9 cellular contexts compared by ENCODE assay signal in genomic region chr5:141560725-141561483, GRCh38. TPM values are rescaled to one million over a fixed set of nuclear protein-coding genes. Genes with fewer than 3 reads are reported as not detected.
DNase-seq lines count a peak whose midpoint lies in the region; ATAC-seq, FAIRE-seq and TF ChIP-seq lines count a peak whose summit lies in the region.
"Had no signal": no experiment of that assay in that cellular context is flagged by ENCODE, and none has a peak within 500 bp of the region (broad histone marks: within the 10 kb centered on the region; RNA-seq: fewer than 3 reads in every experiment).

No MANE protein-coding gene starts in this region.

- H3K4me1 ChIP-seq in skeletal muscle satellite cell (ENCODE audit: control insufficient read depth, insufficient read depth, low read length), result peaks cover 30% of the 10 kb centered on the region

- H3K27me3 ChIP-seq in skeletal muscle satellite cell (ENCODE audit: control insufficient read depth, insufficient read depth, low read length), result no peaks in the 10 kb centered on the region

- no peak overlapping the region for H3K4me3 Mint-ChIP-seq in activated CD8-positive, alpha-beta T cell treated with anti-CD3 and anti-CD28 coated beads for 36 hours
- no peak overlapping the region for H3K4me3 Mint-ChIP-seq in activated CD8-positive, alpha-beta T cell treated with anti-CD3 and anti-CD28 coated beads, Interleukin-2, amount 10 ng/mL, durations not matched to agents 7 days and 5 days
- H3K4me3 Mint-ChIP-seq in activated CD8-positive, alpha-beta memory T cell treated with anti-CD3 and anti-CD28 coated beads, Interleukin-2, amount 10 ng/mL, durations not matched to agents 7 days and 5 days, result no peak overlapping the region
- H3K4me3 Mint-ChIP-seq: CD4-positive, CD25-positive, alpha-beta regulatory T cell had no signal

- H3K27me3 Mint-ChIP-seq in activated CD8-positive, alpha-beta T cell treated with anti-CD3 and anti-CD28 coated beads for 36 hours, result no peaks in the 10 kb centered on the region
- no peaks in the 10 kb centered on the region for H3K27me3 Mint-ChIP-seq in activated CD8-positive, alpha-beta T cell treated with anti-CD3 and anti-CD28 coated beads, Interleukin-2, amount 10 ng/mL, durations not matched to agents 7 days and 5 days (ENCODE audit: low read depth)
- H3K27me3 Mint-ChIP-seq in activated CD8-positive, alpha-beta memory T cell treated with anti-CD3 and anti-CD28 coated beads, Interleukin-2, amount 10 ng/mL, durations not matched to agents 7 days and 5 days, result no peaks in the 10 kb centered on the region
- H3K27me3 Mint-ChIP-seq: CD4-positive, CD25-positive, alpha-beta regulatory T cell had no signal

- ATAC-seq in activated CD8-positive, alpha-beta T cell treated with anti-CD3 and anti-CD28 coated beads for 36 hours, result no peak
- ATAC-seq in activated CD8-positive, alpha-beta T cell treated with anti-CD3 and anti-CD28 coated beads, Interleukin-2, amount 10 ng/mL, durations not matched to agents 7 days and 5 days, result no peak
- ATAC-seq in activated CD8-positive, alpha-beta memory T cell treated with anti-CD3 and anti-CD28 coated beads, Interleukin-2, amount 10 ng/mL, durations not matched to agents 7 days and 5 days, result no peak

- intact Hi-C loops in activated CD8-positive, alpha-beta T cell treated with anti-CD3 and anti-CD28 coated beads for 36 hours (cut with micrococcal nuclease), result loop anchor here (10.0 kb wide), 1 partner anchor 236 kb away; the partner anchor contains the start of gene TAF7

- no peak overlapping the region for H3K27ac Mint-ChIP-seq in activated CD8-positive, alpha-beta T cell treated with anti-CD3 and anti-CD28 coated beads for 36 hours
- H3K27ac Mint-ChIP-seq in activated CD8-positive, alpha-beta T cell treated with anti-CD3 and anti-CD28 coated beads, Interleukin-2, amount 10 ng/mL, durations not matched to agents 7 days and 5 days, result no peak overlapping the region
- no peak overlapping the region for H3K27ac Mint-ChIP-seq in activated CD8-positive, alpha-beta memory T cell treated with anti-CD3 and anti-CD28 coated beads, Interleukin-2, amount 10 ng/mL, durations not matched to agents 7 days and 5 days

- H3K9me3 ChIP-seq in skeletal muscle satellite cell (replicated peaks; ENCODE audit: low read length), result no peaks in the 10 kb centered on the region

- H3K9me3 Mint-ChIP-seq in activated CD8-positive, alpha-beta T cell treated with anti-CD3 and anti-CD28 coated beads for 36 hours, result no peaks in the 10 kb centered on the region
- no peaks in the 10 kb centered on the region for H3K9me3 Mint-ChIP-seq in activated CD8-positive, alpha-beta T cell treated with anti-CD3 and anti-CD28 coated beads, Interleukin-2, amount 10 ng/mL, durations not matched to agents 7 days and 5 days (ENCODE audit: insufficient read depth)
- H3K9me3 Mint-ChIP-seq in activated CD8-positive, alpha-beta memory T cell treated with anti-CD3 and anti-CD28 coated beads, Interleukin-2, amount 10 ng/mL, durations not matched to agents 7 days and 5 days (ENCODE audit: low read depth), result no peaks in the 10 kb centered on the region
- H3K9me3 Mint-ChIP-seq: CD4-positive, CD25-positive, alpha-beta regulatory T cell had no signal

- H3K4me2 ChIP-seq in skeletal muscle satellite cell (ENCODE audit: low read length), result peak overlapping the region; percentile 68

- peak; percentile 98 for FAIRE-seq in islet of Langerhans (lab: Jason Lieb, UNC)

- peak overlapping the region; percentile 84 for H3K9ac ChIP-seq in skeletal muscle satellite cell (ENCODE audit: low read depth, low read length)

- TF ChIP-seq CTCF in activated CD8-positive, alpha-beta T cell treated with anti-CD3 and anti-CD28 coated beads for 36 hours (IDR thresholded peaks at IDR 0.05), result peak; percentile 24

- H3K4me3 ChIP-seq in skeletal muscle satellite cell (ENCODE audit: low read length), result peak overlapping the region; percentile 46

- peaks cover 17% of the 10 kb centered on the region for H3K36me3 ChIP-seq in skeletal muscle satellite cell (ENCODE audit: insufficient read depth, low read length)

- peaks cover 66% of the 10 kb centered on the region for H3K36me3 Mint-ChIP-seq in activated CD8-positive, alpha-beta T cell treated with anti-CD3 and anti-CD28 coated beads for 36 hours (ENCODE audit: low read depth)
- H3K36me3 Mint-ChIP-seq in activated CD8-positive, alpha-beta T cell treated with anti-CD3 and anti-CD28 coated beads, Interleukin-2, amount 10 ng/mL, durations not matched to agents 7 days and 5 days (ENCODE audit: low read depth), result peaks cover 73% of the 10 kb centered on the region
- peaks cover 66% of the 10 kb centered on the region for H3K36me3 Mint-ChIP-seq in activated CD8-positive, alpha-beta memory T cell treated with anti-CD3 and anti-CD28 coated beads, Interleukin-2, amount 10 ng/mL, durations not matched to agents 7 days and 5 days

- CTCF ChIA-PET in activated CD8-positive, alpha-beta T cell treated with anti-CD3 and anti-CD28 coated beads for 36 hours (lab: Charles Lee), result interaction anchor here (0.8 to 1.1 kb wide), 3 partner anchors 86 to 315 kb away, joined by 3 read pairs; partner anchors contain the start of gene PCDHGB3
- CTCF ChIA-PET in activated CD8-positive, alpha-beta T cell treated with anti-CD3 and anti-CD28 coated beads, Interleukin-2, amount 10 ng/mL, durations not matched to agents 7 days and 5 days (lab: Charles Lee), result interaction anchor here (1.1 kb wide), 1 partner anchor 148 kb away, joined by 3 read pairs; the partner anchor contains the start of gene PCDHGA10
- CTCF ChIA-PET in activated CD8-positive, alpha-beta memory T cell treated with anti-CD3 and anti-CD28 coated beads, Interleukin-2, amount 10 ng/mL, durations not matched to agents 7 days and 5 days (lab: Charles Lee), result interaction anchor here (0.6 kb wide), 1 partner anchor 14 kb away, joined by 3 read pairs; no protein-coding TSS in a partner anchor

- peaks cover 40% of the 10 kb centered on the region for H3K4me1 Mint-ChIP-seq in activated CD8-positive, alpha-beta T cell treated with anti-CD3 and anti-CD28 coated beads for 36 hours (ENCODE audit: low read depth)
- peaks cover 32% of the 10 kb centered on the region for H3K4me1 Mint-ChIP-seq in activated CD8-positive, alpha-beta T cell treated with anti-CD3 and anti-CD28 coated beads, Interleukin-2, amount 10 ng/mL, durations not matched to agents 7 days and 5 days (ENCODE audit: low read depth)
- H3K4me1 Mint-ChIP-seq in activated CD8-positive, alpha-beta memory T cell treated with anti-CD3 and anti-CD28 coated beads, Interleukin-2, amount 10 ng/mL, durations not matched to agents 7 days and 5 days, result peaks cover 30% of the 10 kb centered on the region

- no peak for DNase-seq in activated CD8-positive, alpha-beta T cell treated with anti-CD3 and anti-CD28 coated beads for 36 hours
- DNase-seq in activated CD8-positive, alpha-beta T cell treated with anti-CD3 and anti-CD28 coated beads, Interleukin-2, amount 10 ng/mL, durations not matched to agents 7 days and 5 days, result no peak
- DNase-seq in NCI-H524 treated with DMSO at 0.1 percent for 48 hours (lab: John Stamatoyannopoulos, UW) (peak; percentile 84), cerebellum (ENCODE audit: low spot score) (peak; percentile 85), 8988T (no peak)
- DNase-seq in activated CD8-positive, alpha-beta memory T cell treated with anti-CD3 and anti-CD28 coated beads, Interleukin-2, amount 10 ng/mL, durations not matched to agents 7 days and 5 days, result no peak
- DNase-seq: CD4-positive, CD25-positive, alpha-beta regulatory T cell had no signal

- POLR2A ChIA-PET in activated CD8-positive, alpha-beta T cell treated with anti-CD3 and anti-CD28 coated beads for 36 hours (lab: Charles Lee), result no interaction called here
- POLR2A ChIA-PET in activated CD8-positive, alpha-beta T cell treated with anti-CD3 and anti-CD28 coated beads, Interleukin-2, amount 10 ng/mL, durations not matched to agents 7 days and 5 days (lab: Charles Lee), result no interaction called here

RNA-seq across cellular contexts. Expression of gene DIAPH1, which starts 57.9 kb away (rescaled TPM):
- total RNA-seq in activated CD8-positive, alpha-beta T cell treated with anti-CD3 and anti-CD28 coated beads for 36 hours, result 100 to 1,000 TPM; 209 to 218 TPM
- 100 to 1,000 TPM; 281 to 286 TPM for total RNA-seq in activated CD8-positive, alpha-beta T cell treated with anti-CD3 and anti-CD28 coated beads, Interleukin-2, amount 10 ng/mL, durations not matched to agents 7 days and 5 days
- 20.7 TPM for total RNA-seq in cerebellum
- 22.9 and 25.9 TPM in 2 replicates for total RNA-seq in skeletal muscle satellite cell (2012; rRNA removed)
- 100 to 1,000 TPM; 284 to 295 TPM for total RNA-seq in activated CD8-positive, alpha-beta memory T cell treated with anti-CD3 and anti-CD28 coated beads, Interleukin-2, amount 10 ng/mL, durations not matched to agents 7 days and 5 days

Comparison
In these comparisons a context has a peak if more than half of its experiments do, and no peak if none do; other contexts are left out.
1. DNase-seq: peak in NCI-H524 treated with DMSO at 0.1 percent for 48 hours (single experiment) and cerebellum (single experiment); none in activated CD8-positive, alpha-beta T cell treated with anti-CD3 and anti-CD28 coated beads for 36 hours (single experiment), activated CD8-positive, alpha-beta T cell treated with anti-CD3 and anti-CD28 coated beads, Interleukin-2, amount 10 ng/mL, durations not matched to agents 7 days and 5 days (single experiment), activated CD8-positive, alpha-beta memory T cell treated with anti-CD3 and anti-CD28 coated beads, Interleukin-2, amount 10 ng/mL, durations not matched to agents 7 days and 5 days (single experiment) and 8988T (single experiment).